1 cellular context compared by ENCODE assay signal in the genomic region with DNA sequence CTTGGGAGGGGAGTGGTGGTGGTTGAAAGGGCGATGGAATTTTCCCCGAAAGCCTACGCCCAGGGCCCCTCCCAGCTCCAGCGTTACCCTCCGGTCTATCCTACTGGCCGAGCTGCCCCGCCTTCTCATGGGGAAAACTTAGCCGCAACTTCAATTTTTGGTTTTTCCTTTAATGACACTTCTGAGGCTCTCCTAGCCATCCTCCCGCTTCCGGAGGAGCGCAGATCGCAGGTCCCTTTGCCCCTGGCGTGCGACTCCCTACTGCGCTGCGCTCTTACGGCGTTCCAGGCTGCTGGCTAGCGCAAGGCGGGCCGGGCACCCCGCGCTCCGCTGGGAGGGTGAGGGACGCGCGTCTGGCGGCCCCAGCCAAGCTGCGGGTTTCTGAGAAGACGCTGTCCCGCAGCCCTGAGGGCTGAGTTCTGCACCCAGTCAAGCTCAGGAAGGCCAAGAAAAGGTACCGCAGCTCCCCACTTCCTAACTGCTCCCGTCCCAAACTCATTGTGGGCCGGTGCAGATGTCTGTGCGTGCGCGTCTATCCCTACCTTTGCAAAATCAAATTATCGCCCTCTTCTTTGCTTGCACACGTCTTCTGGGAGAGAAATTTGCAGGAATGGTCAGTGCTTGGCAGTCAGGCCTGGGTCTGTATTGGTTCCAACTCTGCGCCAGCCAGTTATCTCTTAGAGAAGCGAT.
A peak's percentile ranks its signal among the peaks of the same experiment; 100 is the strongest.
TF ChIP-seq lines count a peak whose summit lies in the region.

No MANE protein-coding gene starts in this region.

TF ChIP-seq in SK-N-SH, 30 proteins besides CTCF, POLR2A, EP300 and RAD21 (continued from another document):
- TF ChIP-seq, protein P1, sequence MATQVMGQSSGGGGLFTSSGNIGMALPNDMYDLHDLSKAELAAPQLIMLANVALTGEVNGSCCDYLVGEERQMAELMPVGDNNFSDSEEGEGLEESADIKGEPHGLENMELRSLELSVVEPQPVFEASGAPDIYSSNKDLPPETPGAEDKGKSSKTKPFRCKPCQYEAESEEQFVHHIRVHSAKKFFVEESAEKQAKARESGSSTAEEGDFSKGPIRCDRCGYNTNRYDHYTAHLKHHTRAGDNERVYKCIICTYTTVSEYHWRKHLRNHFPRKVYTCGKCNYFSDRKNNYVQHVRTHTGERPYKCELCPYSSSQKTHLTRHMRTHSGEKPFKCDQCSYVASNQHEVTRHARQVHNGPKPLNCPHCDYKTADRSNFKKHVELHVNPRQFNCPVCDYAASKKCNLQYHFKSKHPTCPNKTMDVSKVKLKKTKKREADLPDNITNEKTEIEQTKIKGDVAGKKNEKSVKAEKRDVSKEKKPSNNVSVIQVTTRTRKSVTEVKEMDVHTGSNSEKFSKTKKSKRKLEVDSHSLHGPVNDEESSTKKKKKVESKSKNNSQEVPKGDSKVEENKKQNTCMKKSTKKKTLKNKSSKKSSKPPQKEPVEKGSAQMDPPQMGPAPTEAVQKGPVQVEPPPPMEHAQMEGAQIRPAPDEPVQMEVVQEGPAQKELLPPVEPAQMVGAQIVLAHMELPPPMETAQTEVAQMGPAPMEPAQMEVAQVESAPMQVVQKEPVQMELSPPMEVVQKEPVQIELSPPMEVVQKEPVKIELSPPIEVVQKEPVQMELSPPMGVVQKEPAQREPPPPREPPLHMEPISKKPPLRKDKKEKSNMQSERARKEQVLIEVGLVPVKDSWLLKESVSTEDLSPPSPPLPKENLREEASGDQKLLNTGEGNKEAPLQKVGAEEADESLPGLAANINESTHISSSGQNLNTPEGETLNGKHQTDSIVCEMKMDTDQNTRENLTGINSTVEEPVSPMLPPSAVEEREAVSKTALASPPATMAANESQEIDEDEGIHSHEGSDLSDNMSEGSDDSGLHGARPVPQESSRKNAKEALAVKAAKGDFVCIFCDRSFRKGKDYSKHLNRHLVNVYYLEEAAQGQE (IDR thresholded peaks at IDR 0.05; ENCODE audit: low read depth, low read length) = peak; percentile 50; the same call in 1 of the 2 replicates
- TF ChIP-seq, protein P2, sequence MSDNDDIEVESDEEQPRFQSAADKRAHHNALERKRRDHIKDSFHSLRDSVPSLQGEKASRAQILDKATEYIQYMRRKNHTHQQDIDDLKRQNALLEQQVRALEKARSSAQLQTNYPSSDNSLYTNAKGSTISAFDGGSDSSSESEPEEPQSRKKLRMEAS (IDR thresholded peaks at IDR 0.05; ENCODE audit: low read depth) = 0 out of 2 replicates have a peak, but pooled peaks have one; percentile 18
